In the genomic region with DNA sequence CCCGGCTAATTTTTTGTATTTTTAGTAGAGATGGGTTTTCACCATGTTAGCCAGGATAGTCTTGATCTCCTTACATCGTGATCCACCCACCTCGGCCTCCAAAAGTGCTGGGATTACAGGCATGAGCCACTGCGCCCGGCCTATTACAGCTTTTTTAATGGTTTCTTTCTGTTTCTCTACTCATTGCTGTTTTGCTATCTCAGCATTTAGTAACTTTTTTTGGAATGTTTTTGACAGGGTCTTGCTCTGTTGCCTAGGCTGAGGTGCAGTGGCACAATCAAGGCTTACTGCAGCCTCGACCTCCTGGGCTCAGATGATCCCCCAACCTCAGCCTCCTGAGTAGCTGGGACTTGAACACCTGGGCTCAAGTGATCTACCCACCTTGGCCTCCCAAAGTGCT, we compare ENCODE assay signal across 1 cellular context.
TF ChIP-seq lines count a peak whose summit lies in the region.

No MANE protein-coding gene starts in this region.

TF ChIP-seq in HepG2, 621 proteins besides CTCF, POLR2A, EP300 and RAD21:
- TF ChIP-seq ZNF451 (CRISPR knock-in tag; IDR thresholded peaks at IDR 0.05), result no peak
- TF ChIP-seq MAFF (IDR thresholded peaks at IDR 0.05; ENCODE audit: low read depth, low read length), result peak; percentile 84
- peak; percentile 82 to 90 for TF ChIP-seq MAFK (conservative IDR thresholded peaks at IDR 0.05 in 1 of 2, IDR thresholded peaks at IDR 0.05 in 1 of 2; ENCODE audit: low read length in 2 of 2)
TF ChIP-seq in HepG2: peak in this region for 2.
